ENCODE assay signal across 2 cellular contexts in the genomic region with DNA sequence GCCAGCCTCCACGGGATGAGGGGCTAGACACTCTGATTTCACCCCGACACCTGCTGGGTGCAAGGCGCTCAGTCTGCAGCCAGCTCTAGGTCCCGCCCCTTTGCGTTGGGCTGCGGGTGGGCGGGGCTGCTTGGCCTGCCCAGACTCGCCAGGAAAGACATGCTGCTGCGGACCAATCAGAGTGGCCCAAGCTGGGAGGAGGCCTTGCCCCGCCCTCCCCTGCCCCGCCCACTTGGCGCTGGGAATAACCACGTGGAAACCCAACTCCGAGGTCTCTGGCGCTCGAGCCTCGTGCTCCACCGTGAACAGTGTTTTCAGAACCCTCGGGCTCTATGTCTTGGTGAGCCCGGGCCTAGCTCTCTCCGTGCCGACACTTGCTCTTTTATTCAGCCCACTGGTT.
TF ChIP-seq lines count a peak whose summit lies in the region.

No MANE protein-coding gene starts in this region.

TF ChIP-seq in GM23338, 12 proteins besides CTCF, POLR2A, EP300 and RAD21 (continued from another document):
- TF ChIP-seq, protein P1, sequence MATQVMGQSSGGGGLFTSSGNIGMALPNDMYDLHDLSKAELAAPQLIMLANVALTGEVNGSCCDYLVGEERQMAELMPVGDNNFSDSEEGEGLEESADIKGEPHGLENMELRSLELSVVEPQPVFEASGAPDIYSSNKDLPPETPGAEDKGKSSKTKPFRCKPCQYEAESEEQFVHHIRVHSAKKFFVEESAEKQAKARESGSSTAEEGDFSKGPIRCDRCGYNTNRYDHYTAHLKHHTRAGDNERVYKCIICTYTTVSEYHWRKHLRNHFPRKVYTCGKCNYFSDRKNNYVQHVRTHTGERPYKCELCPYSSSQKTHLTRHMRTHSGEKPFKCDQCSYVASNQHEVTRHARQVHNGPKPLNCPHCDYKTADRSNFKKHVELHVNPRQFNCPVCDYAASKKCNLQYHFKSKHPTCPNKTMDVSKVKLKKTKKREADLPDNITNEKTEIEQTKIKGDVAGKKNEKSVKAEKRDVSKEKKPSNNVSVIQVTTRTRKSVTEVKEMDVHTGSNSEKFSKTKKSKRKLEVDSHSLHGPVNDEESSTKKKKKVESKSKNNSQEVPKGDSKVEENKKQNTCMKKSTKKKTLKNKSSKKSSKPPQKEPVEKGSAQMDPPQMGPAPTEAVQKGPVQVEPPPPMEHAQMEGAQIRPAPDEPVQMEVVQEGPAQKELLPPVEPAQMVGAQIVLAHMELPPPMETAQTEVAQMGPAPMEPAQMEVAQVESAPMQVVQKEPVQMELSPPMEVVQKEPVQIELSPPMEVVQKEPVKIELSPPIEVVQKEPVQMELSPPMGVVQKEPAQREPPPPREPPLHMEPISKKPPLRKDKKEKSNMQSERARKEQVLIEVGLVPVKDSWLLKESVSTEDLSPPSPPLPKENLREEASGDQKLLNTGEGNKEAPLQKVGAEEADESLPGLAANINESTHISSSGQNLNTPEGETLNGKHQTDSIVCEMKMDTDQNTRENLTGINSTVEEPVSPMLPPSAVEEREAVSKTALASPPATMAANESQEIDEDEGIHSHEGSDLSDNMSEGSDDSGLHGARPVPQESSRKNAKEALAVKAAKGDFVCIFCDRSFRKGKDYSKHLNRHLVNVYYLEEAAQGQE (IDR thresholded peaks at IDR 0.05; ENCODE audit: unreplicated experiment), result no peak
- TF ChIP-seq, protein P2, sequence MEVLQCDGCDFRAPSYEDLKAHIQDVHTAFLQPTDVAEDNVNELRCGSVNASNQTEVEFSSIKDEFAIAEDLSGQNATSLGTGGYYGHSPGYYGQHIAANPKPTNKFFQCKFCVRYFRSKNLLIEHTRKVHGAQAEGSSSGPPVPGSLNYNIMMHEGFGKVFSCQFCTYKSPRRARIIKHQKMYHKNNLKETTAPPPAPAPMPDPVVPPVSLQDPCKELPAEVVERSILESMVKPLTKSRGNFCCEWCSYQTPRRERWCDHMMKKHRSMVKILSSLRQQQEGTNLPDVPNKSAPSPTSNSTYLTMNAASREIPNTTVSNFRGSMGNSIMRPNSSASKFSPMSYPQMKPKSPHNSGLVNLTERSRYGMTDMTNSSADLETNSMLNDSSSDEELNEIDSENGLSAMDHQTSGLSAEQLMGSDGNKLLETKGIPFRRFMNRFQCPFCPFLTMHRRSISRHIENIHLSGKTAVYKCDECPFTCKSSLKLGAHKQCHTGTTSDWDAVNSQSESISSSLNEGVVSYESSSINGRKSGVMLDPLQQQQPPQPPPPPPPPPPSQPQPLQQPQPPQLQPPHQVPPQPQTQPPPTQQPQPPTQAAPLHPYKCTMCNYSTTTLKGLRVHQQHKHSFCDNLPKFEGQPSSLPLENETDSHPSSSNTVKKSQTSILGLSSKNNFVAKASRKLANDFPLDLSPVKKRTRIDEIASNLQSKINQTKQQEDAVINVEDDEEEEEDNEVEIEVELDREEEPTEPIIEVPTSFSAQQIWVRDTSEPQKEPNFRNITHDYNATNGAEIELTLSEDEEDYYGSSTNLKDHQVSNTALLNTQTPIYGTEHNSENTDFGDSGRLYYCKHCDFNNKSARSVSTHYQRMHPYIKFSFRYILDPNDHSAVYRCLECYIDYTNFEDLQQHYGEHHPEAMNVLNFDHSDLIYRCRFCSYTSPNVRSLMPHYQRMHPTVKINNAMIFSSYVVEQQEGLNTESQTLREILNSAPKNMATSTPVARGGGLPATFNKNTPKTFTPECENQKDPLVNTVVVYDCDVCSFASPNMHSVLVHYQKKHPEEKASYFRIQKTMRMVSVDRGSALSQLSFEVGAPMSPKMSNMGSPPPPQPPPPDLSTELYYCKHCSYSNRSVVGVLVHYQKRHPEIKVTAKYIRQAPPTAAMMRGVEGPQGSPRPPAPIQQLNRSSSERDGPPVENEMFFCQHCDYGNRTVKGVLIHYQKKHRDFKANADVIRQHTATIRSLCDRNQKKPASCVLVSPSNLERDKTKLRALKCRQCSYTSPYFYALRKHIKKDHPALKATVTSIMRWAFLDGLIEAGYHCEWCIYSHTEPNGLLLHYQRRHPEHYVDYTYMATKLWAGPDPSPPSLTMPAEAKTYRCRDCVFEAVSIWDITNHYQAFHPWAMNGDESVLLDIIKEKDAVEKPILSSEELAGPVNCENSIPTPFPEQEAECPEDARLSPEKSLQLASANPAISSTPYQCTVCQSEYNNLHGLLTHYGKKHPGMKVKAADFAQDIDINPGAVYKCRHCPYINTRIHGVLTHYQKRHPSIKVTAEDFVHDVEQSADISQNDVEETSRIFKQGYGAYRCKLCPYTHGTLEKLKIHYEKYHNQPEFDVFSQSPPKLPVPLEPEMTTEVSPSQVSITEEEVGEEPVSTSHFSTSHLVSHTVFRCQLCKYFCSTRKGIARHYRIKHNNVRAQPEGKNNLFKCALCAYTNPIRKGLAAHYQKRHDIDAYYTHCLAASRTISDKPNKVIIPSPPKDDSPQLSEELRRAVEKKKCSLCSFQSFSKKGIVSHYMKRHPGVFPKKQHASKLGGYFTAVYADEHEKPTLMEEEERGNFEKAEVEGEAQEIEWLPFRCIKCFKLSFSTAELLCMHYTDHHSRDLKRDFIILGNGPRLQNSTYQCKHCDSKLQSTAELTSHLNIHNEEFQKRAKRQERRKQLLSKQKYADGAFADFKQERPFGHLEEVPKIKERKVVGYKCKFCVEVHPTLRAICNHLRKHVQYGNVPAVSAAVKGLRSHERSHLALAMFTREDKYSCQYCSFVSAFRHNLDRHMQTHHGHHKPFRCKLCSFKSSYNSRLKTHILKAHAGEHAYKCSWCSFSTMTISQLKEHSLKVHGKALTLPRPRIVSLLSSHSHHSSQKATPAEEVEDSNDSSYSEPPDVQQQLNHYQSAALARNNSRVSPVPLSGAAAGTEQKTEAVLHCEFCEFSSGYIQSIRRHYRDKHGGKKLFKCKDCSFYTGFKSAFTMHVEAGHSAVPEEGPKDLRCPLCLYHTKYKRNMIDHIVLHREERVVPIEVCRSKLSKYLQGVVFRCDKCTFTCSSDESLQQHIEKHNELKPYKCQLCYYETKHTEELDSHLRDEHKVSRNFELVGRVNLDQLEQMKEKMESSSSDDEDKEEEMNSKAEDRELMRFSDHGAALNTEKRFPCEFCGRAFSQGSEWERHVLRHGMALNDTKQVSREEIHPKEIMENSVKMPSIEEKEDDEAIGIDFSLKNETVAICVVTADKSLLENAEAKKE (CRISPR knock-in tag; IDR thresholded peaks at IDR 0.05), result no peak
- TF ChIP-seq ZNF114 (CRISPR knock-in tag; IDR thresholded peaks at IDR 0.05), result no peak
- TF ChIP-seq CREB1 (CRISPR knock-in tag; IDR thresholded peaks at IDR 0.05; ENCODE audit: low read depth), result no peak
- TF ChIP-seq EZH2 (IDR thresholded peaks at IDR 0.05; ENCODE audit: low read depth, unreplicated experiment), result no peak

TF ChIP-seq in WTC11, 78 proteins besides CTCF, POLR2A, EP300 and RAD21 (continued from another document):
- TF ChIP-seq, protein P3, sequence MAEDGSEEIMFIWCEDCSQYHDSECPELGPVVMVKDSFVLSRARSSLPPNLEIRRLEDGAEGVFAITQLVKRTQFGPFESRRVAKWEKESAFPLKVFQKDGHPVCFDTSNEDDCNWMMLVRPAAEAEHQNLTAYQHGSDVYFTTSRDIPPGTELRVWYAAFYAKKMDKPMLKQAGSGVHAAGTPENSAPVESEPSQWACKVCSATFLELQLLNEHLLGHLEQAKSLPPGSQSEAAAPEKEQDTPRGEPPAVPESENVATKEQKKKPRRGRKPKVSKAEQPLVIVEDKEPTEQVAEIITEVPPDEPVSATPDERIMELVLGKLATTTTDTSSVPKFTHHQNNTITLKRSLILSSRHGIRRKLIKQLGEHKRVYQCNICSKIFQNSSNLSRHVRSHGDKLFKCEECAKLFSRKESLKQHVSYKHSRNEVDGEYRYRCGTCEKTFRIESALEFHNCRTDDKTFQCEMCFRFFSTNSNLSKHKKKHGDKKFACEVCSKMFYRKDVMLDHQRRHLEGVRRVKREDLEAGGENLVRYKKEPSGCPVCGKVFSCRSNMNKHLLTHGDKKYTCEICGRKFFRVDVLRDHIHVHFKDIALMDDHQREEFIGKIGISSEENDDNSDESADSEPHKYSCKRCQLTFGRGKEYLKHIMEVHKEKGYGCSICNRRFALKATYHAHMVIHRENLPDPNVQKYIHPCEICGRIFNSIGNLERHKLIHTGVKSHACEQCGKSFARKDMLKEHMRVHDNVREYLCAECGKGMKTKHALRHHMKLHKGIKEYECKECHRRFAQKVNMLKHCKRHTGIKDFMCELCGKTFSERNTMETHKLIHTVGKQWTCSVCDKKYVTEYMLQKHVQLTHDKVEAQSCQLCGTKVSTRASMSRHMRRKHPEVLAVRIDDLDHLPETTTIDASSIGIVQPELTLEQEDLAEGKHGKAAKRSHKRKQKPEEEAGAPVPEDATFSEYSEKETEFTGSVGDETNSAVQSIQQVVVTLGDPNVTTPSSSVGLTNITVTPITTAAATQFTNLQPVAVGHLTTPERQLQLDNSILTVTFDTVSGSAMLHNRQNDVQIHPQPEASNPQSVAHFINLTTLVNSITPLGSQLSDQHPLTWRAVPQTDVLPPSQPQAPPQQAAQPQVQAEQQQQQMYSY (CRISPR knock-in tag; IDR thresholded peaks at IDR 0.05), result no peak
- TF ChIP-seq RELA (CRISPR knock-in tag; IDR thresholded peaks at IDR 0.05; ENCODE audit: borderline replicate concordance) (no peak), NR2C2 (CRISPR knock-in tag; IDR thresholded peaks at IDR 0.05) (no peak)
- TF ChIP-seq, protein P4, sequence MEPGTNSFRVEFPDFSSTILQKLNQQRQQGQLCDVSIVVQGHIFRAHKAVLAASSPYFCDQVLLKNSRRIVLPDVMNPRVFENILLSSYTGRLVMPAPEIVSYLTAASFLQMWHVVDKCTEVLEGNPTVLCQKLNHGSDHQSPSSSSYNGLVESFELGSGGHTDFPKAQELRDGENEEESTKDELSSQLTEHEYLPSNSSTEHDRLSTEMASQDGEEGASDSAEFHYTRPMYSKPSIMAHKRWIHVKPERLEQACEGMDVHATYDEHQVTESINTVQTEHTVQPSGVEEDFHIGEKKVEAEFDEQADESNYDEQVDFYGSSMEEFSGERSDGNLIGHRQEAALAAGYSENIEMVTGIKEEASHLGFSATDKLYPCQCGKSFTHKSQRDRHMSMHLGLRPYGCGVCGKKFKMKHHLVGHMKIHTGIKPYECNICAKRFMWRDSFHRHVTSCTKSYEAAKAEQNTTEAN (CRISPR knock-in tag; IDR thresholded peaks at IDR 0.05), result no peak
- TF ChIP-seq, protein P5, sequence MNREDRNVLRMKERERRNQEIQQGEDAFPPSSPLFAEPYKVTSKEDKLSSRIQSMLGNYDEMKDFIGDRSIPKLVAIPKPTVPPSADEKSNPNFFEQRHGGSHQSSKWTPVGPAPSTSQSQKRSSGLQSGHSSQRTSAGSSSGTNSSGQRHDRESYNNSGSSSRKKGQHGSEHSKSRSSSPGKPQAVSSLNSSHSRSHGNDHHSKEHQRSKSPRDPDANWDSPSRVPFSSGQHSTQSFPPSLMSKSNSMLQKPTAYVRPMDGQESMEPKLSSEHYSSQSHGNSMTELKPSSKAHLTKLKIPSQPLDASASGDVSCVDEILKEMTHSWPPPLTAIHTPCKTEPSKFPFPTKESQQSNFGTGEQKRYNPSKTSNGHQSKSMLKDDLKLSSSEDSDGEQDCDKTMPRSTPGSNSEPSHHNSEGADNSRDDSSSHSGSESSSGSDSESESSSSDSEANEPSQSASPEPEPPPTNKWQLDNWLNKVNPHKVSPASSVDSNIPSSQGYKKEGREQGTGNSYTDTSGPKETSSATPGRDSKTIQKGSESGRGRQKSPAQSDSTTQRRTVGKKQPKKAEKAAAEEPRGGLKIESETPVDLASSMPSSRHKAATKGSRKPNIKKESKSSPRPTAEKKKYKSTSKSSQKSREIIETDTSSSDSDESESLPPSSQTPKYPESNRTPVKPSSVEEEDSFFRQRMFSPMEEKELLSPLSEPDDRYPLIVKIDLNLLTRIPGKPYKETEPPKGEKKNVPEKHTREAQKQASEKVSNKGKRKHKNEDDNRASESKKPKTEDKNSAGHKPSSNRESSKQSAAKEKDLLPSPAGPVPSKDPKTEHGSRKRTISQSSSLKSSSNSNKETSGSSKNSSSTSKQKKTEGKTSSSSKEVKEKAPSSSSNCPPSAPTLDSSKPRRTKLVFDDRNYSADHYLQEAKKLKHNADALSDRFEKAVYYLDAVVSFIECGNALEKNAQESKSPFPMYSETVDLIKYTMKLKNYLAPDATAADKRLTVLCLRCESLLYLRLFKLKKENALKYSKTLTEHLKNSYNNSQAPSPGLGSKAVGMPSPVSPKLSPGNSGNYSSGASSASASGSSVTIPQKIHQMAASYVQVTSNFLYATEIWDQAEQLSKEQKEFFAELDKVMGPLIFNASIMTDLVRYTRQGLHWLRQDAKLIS (CRISPR knock-in tag; IDR thresholded peaks at IDR 0.05; ENCODE audit: borderline replicate concordance), result no peak
- TF ChIP-seq, protein P6, sequence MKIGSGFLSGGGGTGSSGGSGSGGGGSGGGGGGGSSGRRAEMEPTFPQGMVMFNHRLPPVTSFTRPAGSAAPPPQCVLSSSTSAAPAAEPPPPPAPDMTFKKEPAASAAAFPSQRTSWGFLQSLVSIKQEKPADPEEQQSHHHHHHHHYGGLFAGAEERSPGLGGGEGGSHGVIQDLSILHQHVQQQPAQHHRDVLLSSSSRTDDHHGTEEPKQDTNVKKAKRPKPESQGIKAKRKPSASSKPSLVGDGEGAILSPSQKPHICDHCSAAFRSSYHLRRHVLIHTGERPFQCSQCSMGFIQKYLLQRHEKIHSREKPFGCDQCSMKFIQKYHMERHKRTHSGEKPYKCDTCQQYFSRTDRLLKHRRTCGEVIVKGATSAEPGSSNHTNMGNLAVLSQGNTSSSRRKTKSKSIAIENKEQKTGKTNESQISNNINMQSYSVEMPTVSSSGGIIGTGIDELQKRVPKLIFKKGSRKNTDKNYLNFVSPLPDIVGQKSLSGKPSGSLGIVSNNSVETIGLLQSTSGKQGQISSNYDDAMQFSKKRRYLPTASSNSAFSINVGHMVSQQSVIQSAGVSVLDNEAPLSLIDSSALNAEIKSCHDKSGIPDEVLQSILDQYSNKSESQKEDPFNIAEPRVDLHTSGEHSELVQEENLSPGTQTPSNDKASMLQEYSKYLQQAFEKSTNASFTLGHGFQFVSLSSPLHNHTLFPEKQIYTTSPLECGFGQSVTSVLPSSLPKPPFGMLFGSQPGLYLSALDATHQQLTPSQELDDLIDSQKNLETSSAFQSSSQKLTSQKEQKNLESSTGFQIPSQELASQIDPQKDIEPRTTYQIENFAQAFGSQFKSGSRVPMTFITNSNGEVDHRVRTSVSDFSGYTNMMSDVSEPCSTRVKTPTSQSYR (CRISPR knock-in tag; IDR thresholded peaks at IDR 0.05), result no peak
